1 cellular context compared by ENCODE assay signal in the genomic region with DNA sequence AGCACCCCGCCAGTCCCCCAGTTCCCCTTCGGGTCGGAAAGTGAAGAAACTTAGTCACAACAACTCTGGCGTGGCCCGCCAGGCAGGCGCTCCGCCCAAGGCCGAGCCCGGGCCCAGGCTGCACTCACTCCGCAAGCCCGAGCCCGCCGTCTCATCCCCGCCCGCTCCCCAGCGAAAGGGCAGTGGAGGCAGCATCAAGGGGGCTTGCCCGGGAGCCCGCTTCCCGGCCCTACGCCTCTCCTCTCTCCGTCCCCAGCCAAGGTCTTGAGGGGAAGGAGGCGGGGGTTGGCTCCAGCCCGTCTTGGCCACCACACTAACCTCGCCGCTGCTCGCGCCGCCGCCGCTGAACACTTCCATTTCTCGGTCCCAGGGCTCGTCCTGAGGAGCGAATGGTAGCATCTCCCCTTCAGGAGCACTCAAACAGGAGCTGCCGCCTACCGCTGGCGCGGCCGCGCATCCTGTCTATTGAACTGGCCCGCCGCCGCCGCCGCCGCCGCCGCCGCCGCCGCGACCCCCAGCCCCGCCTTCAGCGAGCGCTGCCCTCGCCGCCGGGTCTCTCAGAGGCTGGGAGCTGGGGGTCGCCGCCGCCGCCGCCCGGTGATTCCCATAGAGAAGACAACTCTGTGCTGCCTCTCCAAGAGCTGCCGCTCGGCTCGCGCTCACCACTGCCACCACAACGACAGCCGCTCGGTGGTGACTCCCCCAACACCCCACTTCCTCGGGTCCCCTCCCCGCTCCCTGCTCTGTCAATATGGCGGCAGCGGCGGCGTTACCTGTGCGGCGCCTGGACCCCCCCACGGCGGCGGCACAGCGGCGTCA.
A peak's percentile ranks its signal among the peaks of the same experiment; 100 is the strongest.
TF ChIP-seq lines count a peak whose summit lies in the region.

A gene (minus strand): TSS at position 699 of the 819 bp plus-strand sequence. CDS start 300 bp downstream, at position 399.

TF ChIP-seq in GM12878, 131 proteins besides CTCF, POLR2A, EP300 and RAD21 (continued from another document):
- peak; percentile 68; the same call in 1 of the 2 replicates for TF ChIP-seq YY1 (IDR thresholded peaks at IDR 0.05; ENCODE audit: low read depth, low read length)
- no peak for TF ChIP-seq CHD4 (IDR thresholded peaks at IDR 0.05)
TF ChIP-seq in GM12878: peak in this region for 1.
